In the genomic region with DNA sequence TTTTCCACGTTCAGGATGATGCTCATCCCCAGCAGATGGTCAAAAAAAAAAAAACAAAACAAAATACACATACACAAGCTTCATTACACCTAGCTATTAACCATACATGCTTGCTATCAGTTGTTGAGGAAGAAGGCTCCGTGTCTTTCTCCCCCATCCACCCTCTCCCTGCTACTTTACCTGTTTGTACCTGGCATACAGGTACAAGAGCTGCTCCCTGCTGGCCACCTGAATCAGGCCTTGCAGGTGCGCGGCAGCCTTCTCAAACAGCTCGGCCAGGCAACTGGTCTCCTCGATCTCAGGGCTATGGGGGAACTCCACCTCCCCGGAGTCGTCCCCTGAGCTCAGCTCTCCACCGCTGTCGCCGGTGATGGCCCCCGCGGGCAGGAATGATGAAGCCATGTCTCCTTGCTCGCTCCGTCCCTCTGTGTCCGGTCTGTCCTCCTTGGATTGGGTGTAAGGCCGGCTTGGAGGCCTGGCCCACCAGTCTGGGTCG, we compare ENCODE assay signal across 2 cellular contexts.
TF ChIP-seq lines count a peak whose summit lies in the region.

No MANE protein-coding gene starts in this region.

TF ChIP-seq in SK-N-SH, 30 proteins besides CTCF, POLR2A, EP300 and RAD21:
- TF ChIP-seq GABPA (IDR thresholded peaks at IDR 0.05; ENCODE audit: low read depth) (0 out of 2 replicates have a peak, but pooled peaks have one; percentile 2), YY1 (IDR thresholded peaks at IDR 0.05; ENCODE audit: low read depth) (0 out of 2 replicates have a peak, but pooled peaks have one; percentile 28), SIN3A (IDR thresholded peaks at IDR 0.05; ENCODE audit: borderline replicate concordance, low read depth, low read length) (0 out of 2 replicates have a peak, but pooled peaks have one; percentile 13), EZH2phosphoT487 (IDR thresholded peaks at IDR 0.05; ENCODE audit: borderline replicate concordance, low read depth) (no peak)
TF ChIP-seq in SK-N-SH: peak in this region for 3.

TF ChIP-seq in SK-N-SH treated with all-trans-retinoic acid at 6 μM for 48 hours, 23 proteins besides CTCF, POLR2A, EP300 and RAD21:
- TF ChIP-seq, protein P1, sequence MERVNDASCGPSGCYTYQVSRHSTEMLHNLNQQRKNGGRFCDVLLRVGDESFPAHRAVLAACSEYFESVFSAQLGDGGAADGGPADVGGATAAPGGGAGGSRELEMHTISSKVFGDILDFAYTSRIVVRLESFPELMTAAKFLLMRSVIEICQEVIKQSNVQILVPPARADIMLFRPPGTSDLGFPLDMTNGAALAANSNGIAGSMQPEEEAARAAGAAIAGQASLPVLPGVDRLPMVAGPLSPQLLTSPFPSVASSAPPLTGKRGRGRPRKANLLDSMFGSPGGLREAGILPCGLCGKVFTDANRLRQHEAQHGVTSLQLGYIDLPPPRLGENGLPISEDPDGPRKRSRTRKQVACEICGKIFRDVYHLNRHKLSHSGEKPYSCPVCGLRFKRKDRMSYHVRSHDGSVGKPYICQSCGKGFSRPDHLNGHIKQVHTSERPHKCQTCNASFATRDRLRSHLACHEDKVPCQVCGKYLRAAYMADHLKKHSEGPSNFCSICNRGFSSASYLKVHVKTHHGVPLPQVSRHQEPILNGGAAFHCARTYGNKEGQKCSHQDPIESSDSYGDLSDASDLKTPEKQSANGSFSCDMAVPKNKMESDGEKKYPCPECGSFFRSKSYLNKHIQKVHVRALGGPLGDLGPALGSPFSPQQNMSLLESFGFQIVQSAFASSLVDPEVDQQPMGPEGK (CRISPR knock-in tag; IDR thresholded peaks at IDR 0.05; ENCODE audit: borderline replicate concordance) = no peak
- TF ChIP-seq, protein P2, sequence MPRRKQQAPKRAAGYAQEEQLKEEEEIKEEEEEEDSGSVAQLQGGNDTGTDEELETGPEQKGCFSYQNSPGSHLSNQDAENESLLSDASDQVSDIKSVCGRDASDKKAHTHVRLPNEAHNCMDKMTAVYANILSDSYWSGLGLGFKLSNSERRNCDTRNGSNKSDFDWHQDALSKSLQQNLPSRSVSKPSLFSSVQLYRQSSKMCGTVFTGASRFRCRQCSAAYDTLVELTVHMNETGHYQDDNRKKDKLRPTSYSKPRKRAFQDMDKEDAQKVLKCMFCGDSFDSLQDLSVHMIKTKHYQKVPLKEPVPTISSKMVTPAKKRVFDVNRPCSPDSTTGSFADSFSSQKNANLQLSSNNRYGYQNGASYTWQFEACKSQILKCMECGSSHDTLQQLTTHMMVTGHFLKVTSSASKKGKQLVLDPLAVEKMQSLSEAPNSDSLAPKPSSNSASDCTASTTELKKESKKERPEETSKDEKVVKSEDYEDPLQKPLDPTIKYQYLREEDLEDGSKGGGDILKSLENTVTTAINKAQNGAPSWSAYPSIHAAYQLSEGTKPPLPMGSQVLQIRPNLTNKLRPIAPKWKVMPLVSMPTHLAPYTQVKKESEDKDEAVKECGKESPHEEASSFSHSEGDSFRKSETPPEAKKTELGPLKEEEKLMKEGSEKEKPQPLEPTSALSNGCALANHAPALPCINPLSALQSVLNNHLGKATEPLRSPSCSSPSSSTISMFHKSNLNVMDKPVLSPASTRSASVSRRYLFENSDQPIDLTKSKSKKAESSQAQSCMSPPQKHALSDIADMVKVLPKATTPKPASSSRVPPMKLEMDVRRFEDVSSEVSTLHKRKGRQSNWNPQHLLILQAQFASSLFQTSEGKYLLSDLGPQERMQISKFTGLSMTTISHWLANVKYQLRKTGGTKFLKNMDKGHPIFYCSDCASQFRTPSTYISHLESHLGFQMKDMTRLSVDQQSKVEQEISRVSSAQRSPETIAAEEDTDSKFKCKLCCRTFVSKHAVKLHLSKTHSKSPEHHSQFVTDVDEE (CRISPR knock-in tag; IDR thresholded peaks at IDR 0.05) = no peak
- TF ChIP-seq GLIS3 (CRISPR knock-in tag; IDR thresholded peaks at IDR 0.05) (no peak), ARNTL (CRISPR knock-in tag; IDR thresholded peaks at IDR 0.05; ENCODE audit: borderline replicate concordance, low read depth) (no peak), CSDC2 (CRISPR knock-in tag; IDR thresholded peaks at IDR 0.05) (no peak), ESRRG (CRISPR knock-in tag; IDR thresholded peaks at IDR 0.05) (no peak), ISL1 (CRISPR knock-in tag; IDR thresholded peaks at IDR 0.05) (no peak), PPARA (CRISPR knock-in tag; IDR thresholded peaks at IDR 0.05; ENCODE audit: borderline replicate concordance) (no peak), TCF4 (CRISPR knock-in tag; IDR thresholded peaks at IDR 0.05; ENCODE audit: borderline replicate concordance) (no peak), ZNF70 (CRISPR knock-in tag; IDR thresholded peaks at IDR 0.05) (no peak), TOX (CRISPR knock-in tag; IDR thresholded peaks at IDR 0.05; ENCODE audit: borderline replicate concordance) (no peak), ZC3H10 (CRISPR knock-in tag; IDR thresholded peaks at IDR 0.05) (no peak), ZNF8 (CRISPR knock-in tag; IDR thresholded peaks at IDR 0.05) (no peak), RARB (CRISPR knock-in tag; IDR thresholded peaks at IDR 0.05) (no peak)
